Comparison of ENCODE assay signal across 18 cellular contexts in the genomic region with DNA sequence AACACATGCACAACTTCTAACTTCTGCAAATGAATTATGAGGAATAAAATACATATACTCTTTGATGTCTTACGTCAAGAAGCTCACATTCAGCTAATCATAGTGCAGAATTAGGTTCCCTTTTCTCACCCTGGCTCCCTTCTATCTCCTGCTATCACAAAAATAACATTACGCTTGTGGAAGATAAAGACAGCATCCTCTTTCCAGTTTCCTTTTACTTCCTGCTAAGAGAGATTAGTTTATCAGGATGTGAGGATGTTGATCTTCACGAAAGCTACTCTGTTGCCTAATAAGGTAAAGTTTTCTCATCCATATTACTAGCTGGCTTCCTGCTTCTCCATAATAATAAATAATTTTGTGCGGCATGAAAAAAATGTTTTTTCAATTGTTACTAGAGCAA.
"Had no signal": no experiment of that assay in that cellular context is flagged by ENCODE, and none has a peak within 500 bp of the region (broad histone marks: within the 10 kb centered on the region; RNA-seq: fewer than 3 reads in every experiment).

No MANE protein-coding gene starts in this region.

- H3K27me3 ChIP-seq: gastroesophageal sphincter, hepatocyte had no signal

- H3K36me3 ChIP-seq: gastroesophageal sphincter had no signal

- H3K4me1 ChIP-seq: gastroesophageal sphincter, psoas muscle had no signal

- H3K4me2 ChIP-seq: hepatocyte had no signal

- H2AFZ ChIP-seq: hepatocyte had no signal

- DNase-seq: activated CD4-positive, alpha-beta memory T cell treated with anti-CD3 and anti-CD28 coated beads for 36 hours; activated CD4-positive, CD25-positive, alpha-beta regulatory T cell treated with anti-CD3 and anti-CD28 coated beads, Interleukin-2, amount 50 U/mL, for 72 hours; activated gamma-delta T cell treated with Interleukin-2 at 50 U/mL for 16 hours; activated naive CD8-positive, alpha-beta T cell treated with anti-CD3 and anti-CD28 coated beads for 36 hours; activated T-cell treated with anti-CD3 and anti-CD28 coated beads, Interleukin-2, amount 50 U/mL, for 72 hours; aorta; effector CD8-positive, alpha-beta T cell; kidney glomerular epithelial cell; nephron progenitor cell; psoas muscle; SHP77 treated with DMSO at 0.1 percent for 48 hours; stimulated activated CD4-positive, alpha-beta T cell treated with anti-CD3 and anti-CD28 coated beads, Interleukin-2, amount 100 ng/mL, for 48 hours; stimulated activated naive CD4-positive, alpha-beta T cell treated with Interleukin-2 at 50 U/mL for 16 hours; trophoblast cell had no signal

- H3K9me3 ChIP-seq: gastroesophageal sphincter, psoas muscle had no signal

- H3K27ac ChIP-seq: epithelial cell of prostate, gastroesophageal sphincter, hepatocyte, psoas muscle had no signal

- ATAC-seq: activated T-cell treated with anti-CD3 and anti-CD28 coated beads, Interleukin-2, amount 50 U/mL, for 72 hours; gastroesophageal sphincter; psoas muscle had no signal

- H3K4me3 ChIP-seq: gastroesophageal sphincter, hepatocyte, lung, psoas muscle had no signal

- H3K79me2 ChIP-seq: hepatocyte had no signal
